40 cellular contexts compared by ENCODE assay signal in the genomic region with DNA sequence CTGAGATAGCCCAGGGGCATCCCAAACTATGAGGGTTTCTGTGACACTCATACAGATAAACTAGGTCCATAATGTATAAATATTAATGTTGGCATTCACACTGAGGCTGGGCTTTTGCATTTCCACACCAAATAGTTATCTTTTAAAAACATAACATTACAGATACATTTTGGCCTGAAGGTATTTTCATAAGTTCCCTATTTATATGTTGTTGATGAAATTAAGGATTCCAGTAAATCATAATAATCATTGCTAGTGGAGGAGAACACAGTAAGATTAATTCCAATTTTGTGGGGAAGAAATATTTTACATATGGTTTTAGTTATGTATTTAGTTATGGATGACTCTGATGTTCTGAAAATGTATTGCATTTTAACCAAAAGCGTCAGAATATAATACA.
"Had no signal": no experiment of that assay in that cellular context is flagged by ENCODE, and none has a peak within 500 bp of the region (broad histone marks: within the 10 kb centered on the region; RNA-seq: fewer than 3 reads in every experiment).

No MANE protein-coding gene starts in this region.

- H3K36me3 Mint-ChIP-seq: activated naive CD4-positive, alpha-beta T cell treated with anti-CD3 and anti-CD28 coated beads, Interleukin-2, amount 10 ng/mL, durations not matched to agents 7 days and 5 days; activated naive CD4-positive, alpha-beta T cell treated with anti-CD3 and anti-CD28 coated beads, Interleukin-2, amount 50 U/mL, for 24 hours; activated naive CD4-positive, alpha-beta T cell treated with anti-CD3 and anti-CD28 coated beads, Interleukin-2, amount 50 U/mL, for 72 hours; activated naive CD8-positive, alpha-beta T cell; activated naive CD8-positive, alpha-beta T cell treated with anti-CD3 and anti-CD28 coated beads for 36 hours; activated naive CD8-positive, alpha-beta T cell treated with anti-CD3 and anti-CD28 coated beads, Interleukin-2, amount 10 ng/mL, durations not matched to agents 7 days and 5 days; brain had no signal

- H3K4me1 Mint-ChIP-seq: activated naive CD4-positive, alpha-beta T cell treated with anti-CD3 and anti-CD28 coated beads, Interleukin-2, amount 10 ng/mL, durations not matched to agents 7 days and 5 days; activated naive CD4-positive, alpha-beta T cell treated with anti-CD3 and anti-CD28 coated beads, Interleukin-2, amount 50 U/mL, for 24 hours; activated naive CD8-positive, alpha-beta T cell treated with anti-CD3 and anti-CD28 coated beads for 36 hours; activated naive CD8-positive, alpha-beta T cell treated with anti-CD3 and anti-CD28 coated beads, Interleukin-2, amount 10 ng/mL, durations not matched to agents 7 days and 5 days; activated naive CD8-positive, alpha-beta T cell treated with anti-CD3 and anti-CD28 coated beads, Interleukin-2, amount 50 U/mL, for 24 hours; activated T-helper 17 cell treated with anti-CD3 and anti-CD28 coated beads, Interleukin-2, amount 50 U/mL, for 72 hours; brain; central memory CD8-positive, alpha-beta T cell had no signal

- FAIRE-seq: astrocyte, bronchial epithelial cell had no signal

- H3K4me3 Mint-ChIP-seq: activated naive CD4-positive, alpha-beta T cell treated with anti-CD3 and anti-CD28 coated beads for 36 hours; activated naive CD4-positive, alpha-beta T cell treated with anti-CD3 and anti-CD28 coated beads, Interleukin-2, amount 10 ng/mL, durations not matched to agents 7 days and 5 days; activated naive CD4-positive, alpha-beta T cell treated with anti-CD3 and anti-CD28 coated beads, Interleukin-2, amount 50 U/mL, for 24 hours; activated naive CD8-positive, alpha-beta T cell; activated naive CD8-positive, alpha-beta T cell treated with anti-CD3 and anti-CD28 coated beads for 36 hours; activated naive CD8-positive, alpha-beta T cell treated with anti-CD3 and anti-CD28 coated beads, Interleukin-2, amount 10 ng/mL, durations not matched to agents 7 days and 5 days; activated naive CD8-positive, alpha-beta T cell treated with anti-CD3 and anti-CD28 coated beads, Interleukin-2, amount 50 U/mL, for 24 hours; activated T-cell treated with anti-CD3 and anti-CD28 coated beads, Interleukin-2, amount 50 U/mL, for 24 hours; activated T-cell treated with anti-CD3 and anti-CD28 coated beads, Interleukin-2, amount 50 U/mL, for 4 hours; activated T-cell treated with anti-CD3 and anti-CD28 coated beads, Interleukin-2, amount 50 U/mL, for 72 hours; activated T-helper 1 cell treated with anti-CD3 and anti-CD28 coated beads, Interleukin-12 subunit alpha, Interleukin-12 subunit beta, Interleukin-2, Interleukin-4 antibody, amounts not matched to agents 30 ng/mL and 10 ng/mL and 1 ng/mL, durations not matched to agents 14 hours and 24 hours and 36 hours; activated T-helper 17 cell treated with anti-CD3 and anti-CD28 coated beads, Interleukin-2, amount 50 U/mL, for 72 hours; brain; central memory CD8-positive, alpha-beta T cell had no signal

- H3K27ac Mint-ChIP-seq: activated naive CD4-positive, alpha-beta T cell treated with anti-CD3 and anti-CD28 coated beads for 36 hours; activated naive CD4-positive, alpha-beta T cell treated with anti-CD3 and anti-CD28 coated beads, Interleukin-2, amount 10 ng/mL, durations not matched to agents 7 days and 5 days; activated naive CD4-positive, alpha-beta T cell treated with anti-CD3 and anti-CD28 coated beads, Interleukin-2, amount 50 U/mL, for 24 hours; activated naive CD4-positive, alpha-beta T cell treated with anti-CD3 and anti-CD28 coated beads, Interleukin-2, amount 50 U/mL, for 72 hours; activated naive CD8-positive, alpha-beta T cell; activated naive CD8-positive, alpha-beta T cell treated with anti-CD3 and anti-CD28 coated beads for 36 hours; activated naive CD8-positive, alpha-beta T cell treated with anti-CD3 and anti-CD28 coated beads, Interleukin-2, amount 10 ng/mL, durations not matched to agents 7 days and 5 days; activated naive CD8-positive, alpha-beta T cell treated with anti-CD3 and anti-CD28 coated beads, Interleukin-2, amount 50 U/mL, for 24 hours; activated T-cell treated with anti-CD3 and anti-CD28 coated beads, Interleukin-2, amount 50 U/mL, for 24 hours; activated T-cell treated with anti-CD3 and anti-CD28 coated beads, Interleukin-2, amount 50 U/mL, for 72 hours; activated T-helper 1 cell treated with anti-CD3 and anti-CD28 coated beads, Interleukin-12 subunit alpha, Interleukin-12 subunit beta, Interleukin-2, Interleukin-4 antibody, amounts not matched to agents 30 ng/mL and 10 ng/mL and 1 ng/mL, durations not matched to agents 14 hours and 24 hours and 36 hours; activated T-helper 17 cell treated with anti-CD3 and anti-CD28 coated beads, Interleukin-2, amount 50 U/mL, for 72 hours; activated T-helper 2 cell treated with anti-CD3 and anti-CD28 coated beads, Interferon-gamma antibody, Interleukin-2, Interleukin-4, amounts not matched to agents 10 μg/mL and 5 μg/mL and 100 μg/mL, durations not matched to agents 14 hours and 24 hours and 36 hours; brain had no signal

- H3K4me1 ChIP-seq: adrenal gland, ascending aorta, body of pancreas, breast epithelium had no signal

- H3K9me3 Mint-ChIP-seq: activated naive CD4-positive, alpha-beta T cell treated with anti-CD3 and anti-CD28 coated beads for 36 hours; activated naive CD4-positive, alpha-beta T cell treated with anti-CD3 and anti-CD28 coated beads, Interleukin-2, amount 50 U/mL, for 24 hours; activated naive CD8-positive, alpha-beta T cell treated with anti-CD3 and anti-CD28 coated beads for 36 hours; activated naive CD8-positive, alpha-beta T cell treated with anti-CD3 and anti-CD28 coated beads, Interleukin-2, amount 10 ng/mL, durations not matched to agents 7 days and 5 days; activated T-helper 1 cell treated with anti-CD3 and anti-CD28 coated beads, Interleukin-12 subunit alpha, Interleukin-12 subunit beta, Interleukin-2, Interleukin-4 antibody, amounts not matched to agents 30 ng/mL and 10 ng/mL and 1 ng/mL, durations not matched to agents 14 hours and 24 hours and 36 hours; activated T-helper 2 cell treated with anti-CD3 and anti-CD28 coated beads, Interferon-gamma antibody, Interleukin-2, Interleukin-4, amounts not matched to agents 10 μg/mL and 5 μg/mL and 100 μg/mL, durations not matched to agents 14 hours and 24 hours and 36 hours; brain; central memory CD8-positive, alpha-beta T cell had no signal

- H3K9me3 ChIP-seq: adrenal gland, ascending aorta, body of pancreas, breast epithelium had no signal

- H3K27ac ChIP-seq: adrenal gland, ascending aorta, body of pancreas, brain microvascular endothelial cell, breast epithelium, cardiac muscle cell had no signal

- DNase-seq: activated effector memory CD4-positive, alpha-beta T cell treated with anti-CD3 and anti-CD28 coated beads, Interleukin-2, amount 50 U/mL, for 16 hours; activated effector memory CD4-positive, alpha-beta T cell treated with Interleukin-2 at 50 U/mL for 16 hours; activated gamma-delta T cell; activated gamma-delta T cell treated with Interleukin-2 at 50 U/mL for 16 hours; activated naive CD4-positive, alpha-beta T cell; activated naive CD4-positive, alpha-beta T cell treated with anti-CD3 and anti-CD28 coated beads for 36 hours; activated naive CD4-positive, alpha-beta T cell treated with anti-CD3 and anti-CD28 coated beads, Interleukin-2, amount 10 ng/mL, durations not matched to agents 7 days and 5 days; activated naive CD4-positive, alpha-beta T cell treated with anti-CD3 and anti-CD28 coated beads, Interleukin-2, amount 50 U/mL, for 16 hours; activated naive CD4-positive, alpha-beta T cell treated with Interleukin-2 at 50 U/mL for 16 hours; activated naive CD8-positive, alpha-beta T cell treated with anti-CD3 and anti-CD28 coated beads for 36 hours; activated naive CD8-positive, alpha-beta T cell treated with anti-CD3 and anti-CD28 coated beads, Interleukin-2, amount 10 ng/mL, durations not matched to agents 7 days and 5 days; activated naive CD8-positive, alpha-beta T cell treated with anti-CD3 and anti-CD28 coated beads, Interleukin-2, amount 50 U/mL, for 24 hours; activated T-cell treated with anti-CD3 and anti-CD28 coated beads, Interleukin-2, amount 50 U/mL, for 1 hour; activated T-cell treated with anti-CD3 and anti-CD28 coated beads, Interleukin-2, amount 50 U/mL, for 24 hours; activated T-cell treated with anti-CD3 and anti-CD28 coated beads, Interleukin-2, amount 50 U/mL, for 4 hours; activated T-cell treated with anti-CD3 and anti-CD28 coated beads, Interleukin-2, amount 50 U/mL, for 48 hours; activated T-cell treated with anti-CD3 and anti-CD28 coated beads, Interleukin-2, amount 50 U/mL, for 72 hours; adrenal gland; amniotic stem cell; amygdala; anterior cingulate cortex; aorta; body of pancreas; brain microvascular endothelial cell; caudate nucleus; central memory CD4-positive, alpha-beta T cell; cerebellar nuclear complex had no signal

- H3K27me3 ChIP-seq: adrenal gland, ascending aorta, body of pancreas, brain microvascular endothelial cell, breast epithelium, cardiac muscle cell had no signal

- H3K36me3 ChIP-seq: adrenal gland, ascending aorta, brain microvascular endothelial cell, breast epithelium, cardiac muscle cell had no signal

- H3K27me3 Mint-ChIP-seq: activated naive CD4-positive, alpha-beta T cell treated with anti-CD3 and anti-CD28 coated beads, Interleukin-2, amount 10 ng/mL, durations not matched to agents 7 days and 5 days; activated naive CD4-positive, alpha-beta T cell treated with anti-CD3 and anti-CD28 coated beads, Interleukin-2, amount 50 U/mL, for 24 hours; activated naive CD8-positive, alpha-beta T cell; activated naive CD8-positive, alpha-beta T cell treated with anti-CD3 and anti-CD28 coated beads for 36 hours; activated naive CD8-positive, alpha-beta T cell treated with anti-CD3 and anti-CD28 coated beads, Interleukin-2, amount 10 ng/mL, durations not matched to agents 7 days and 5 days; activated naive CD8-positive, alpha-beta T cell treated with anti-CD3 and anti-CD28 coated beads, Interleukin-2, amount 50 U/mL, for 24 hours; activated T-cell treated with anti-CD3 and anti-CD28 coated beads, Interleukin-2, amount 50 U/mL, for 24 hours; activated T-helper 17 cell treated with anti-CD3 and anti-CD28 coated beads, Interleukin-2, amount 50 U/mL, for 72 hours; brain; central memory CD8-positive, alpha-beta T cell had no signal

- H3K4me3 ChIP-seq: adrenal gland, ascending aorta, body of pancreas, breast epithelium, cardiac muscle cell had no signal

- ATAC-seq: activated naive CD4-positive, alpha-beta T cell treated with anti-CD3 and anti-CD28 coated beads, Interleukin-2, amount 50 U/mL, for 72 hours; activated naive CD8-positive, alpha-beta T cell treated with anti-CD3 and anti-CD28 coated beads, Interleukin-2, amount 50 U/mL, for 24 hours; activated T-cell treated with anti-CD3 and anti-CD28 coated beads, Interleukin-2, amount 50 U/mL, for 4 hours; activated T-cell treated with anti-CD3 and anti-CD28 coated beads, Interleukin-2, amount 50 U/mL, for 72 hours; activated T-helper 17 cell treated with anti-CD3 and anti-CD28 coated beads, Interleukin-2, amount 50 U/mL, for 72 hours; body of pancreas had no signal
